ENCODE assay signal across 8 cellular contexts in genomic region chr12:47736877-47737676, GRCh38. TPM values are rescaled to one million over a fixed set of nuclear protein-coding genes. Genes with fewer than 3 reads are reported as not detected.
DNase-seq lines count a peak whose midpoint lies in the region; TF ChIP-seq lines count a peak whose summit lies in the region.

No MANE protein-coding gene starts in this region.

- DNase-seq in DMS 273 (lab: John Stamatoyannopoulos, UW; ENCODE audit: unreplicated experiment) (peak; percentile 7), DMS 273 treated with DMSO at 0.1 percent for 48 hours (lab: John Stamatoyannopoulos, UW) (no peak), fibroblast of pulmonary artery (ENCODE audit: low read depth) (peak; percentile 83), myocyte (ENCODE audit: low read depth) (peak; percentile 61), ureter (ENCODE audit: low spot score) (peak; percentile 91), HuH-7 (ENCODE audit: low spot score) (no peak), NCI-H2029 treated with DMSO at 0.1 percent for 48 hours (lab: John Stamatoyannopoulos, UW) (no peak), GM20000 (ENCODE audit: low spot score) (no peak)

- TF ChIP-seq CTCF in fibroblast of pulmonary artery (IDR thresholded peaks at IDR 0.05; ENCODE audit: low read length, missing control alignments) = no peak
- TF ChIP-seq CTCF in GM20000 (IDR thresholded peaks at IDR 0.05; ENCODE audit: extremely low read depth, missing control alignments) = no peak

- H3K4me3 ChIP-seq in fibroblast of pulmonary artery (replicated peaks; ENCODE audit: low read depth, low read length) = no peak overlapping the region

RNA-seq across cellular contexts. Expression of gene ENDOU, which starts 11.8 kb away (rescaled TPM):
- not detected in 2 replicates for total RNA-seq in myocyte
- polyA plus RNA-seq in myocyte (2012) = 0.09 TPM
- 0.89 TPM for total RNA-seq in ureter

RNA-seq across cellular contexts. Expression of gene RAPGEF3, which starts 21.6 kb away (rescaled TPM):
- total RNA-seq in myocyte = 0.47 and 0.62 TPM in 2 replicates
- 5.5 TPM for polyA plus RNA-seq in myocyte (2012)
- 83.4 TPM for total RNA-seq in ureter

RNA-seq across cellular contexts. Expression of gene RPAP3, which starts 31.2 kb away (rescaled TPM):
- total RNA-seq in myocyte = 16.3 and 19.7 TPM in 2 replicates
- polyA plus RNA-seq in myocyte (2012) = 12.8 TPM
- 35.5 TPM for total RNA-seq in ureter

RNA-seq across cellular contexts. Expression of gene SLC48A1, which starts 36.0 kb away (rescaled TPM):
- total RNA-seq in myocyte (4.0 and 7.5 TPM in 2 replicates), ureter (41.3 TPM)
- 52.2 TPM for polyA plus RNA-seq in myocyte (2012)

Comparison
In these comparisons a context has a peak if more than half of its experiments do, and no peak if none do; other contexts are left out.
1. DNase-seq: peak in DMS 273 (single experiment), fibroblast of pulmonary artery (single experiment), myocyte (single experiment) and ureter (single experiment); none in DMS 273 treated with DMSO at 0.1 percent for 48 hours (single experiment), HuH-7 (single experiment), NCI-H2029 treated with DMSO at 0.1 percent for 48 hours (single experiment) and GM20000 (single experiment).
2. RNA of gene RAPGEF3, which starts 21.6 kb away (total RNA-seq): 83.4 TPM in ureter (single experiment); 0.47 to 0.62 TPM in myocyte; every median in the first group is over 10 times any median in the second.